Comparison of ENCODE assay signal across 12 cellular contexts in genomic region chr22:25898707-25899365, GRCh38.
DNase-seq lines count a peak whose midpoint lies in the region; ATAC-seq and TF ChIP-seq lines count a peak whose summit lies in the region.
"Had no signal": no experiment of that assay in that cellular context is flagged by ENCODE, and none has a peak within 500 bp of the region (broad histone marks: within the 10 kb centered on the region; RNA-seq: fewer than 3 reads in every experiment).

No MANE protein-coding gene starts in this region.

- no peaks in the 10 kb centered on the region for H3K4me1 ChIP-seq in foreskin keratinocyte

- H3K4me3 ChIP-seq in GM12864 (ENCODE audit: low read depth, low read length), result no peak overlapping the region

- TF ChIP-seq CTCF in GM12864 (IDR thresholded peaks at IDR 0.05; ENCODE audit: low read depth, low read length, missing control alignments) (peak; percentile 58), foreskin keratinocyte (conservative IDR thresholded peaks at IDR 0.05) (peak; percentile 39)

- H3K27me3 ChIP-seq in foreskin keratinocyte, result no peaks in the 10 kb centered on the region

- DNase-seq in ACHN (peak; percentile 19), GM12864 (ENCODE audit: low read depth) (no peak), NCI-H146 treated with DMSO at 0.1 percent for 48 hours (lab: John Stamatoyannopoulos, UW; ENCODE audit: unreplicated experiment) (peak; percentile 31), foreskin keratinocyte (no peak), NK-92 (lab: John Stamatoyannopoulos, UW; ENCODE audit: unreplicated experiment) (no peak), NCI-H2081 (lab: John Stamatoyannopoulos, UW) (no peak)
- DNase-seq in activated CD4-positive, alpha-beta T cell treated with anti-CD3 and anti-CD28 coated beads for 4 hours, result no peak
- DNase-seq: activated B cell treated with CpG ODN at 0.5 μM for 24 hours, left ventricle myocardium superior, NCI-H226, right cardiac atrium had no signal

- H3K27ac ChIP-seq in foreskin keratinocyte, result no peak overlapping the region

- ATAC-seq in foreskin keratinocyte (no peak), HG02885 (IDR thresholded peaks at IDR 0.05; ENCODE audit: poor library complexity, unreplicated experiment) (no peak)
- ATAC-seq: left ventricle myocardium superior, right cardiac atrium had no signal

- in situ Hi-C loops in ACHN (cut with HindIII; ENCODE audit: low pct_ligation_motif_present, low pct_unique_long_range_greater_than_20kb, low sequenced_read_pairs), result no loop called here

Comparison
In these comparisons a context has a peak if more than half of its experiments do, and no peak if none do; other contexts are left out.
1. DNase-seq: peak in ACHN (single experiment) and NCI-H146 treated with DMSO at 0.1 percent for 48 hours (single experiment); none in GM12864 (single experiment), foreskin keratinocyte (0 of 2), NK-92 (single experiment), NCI-H2081 (0 of 2) and activated CD4-positive, alpha-beta T cell treated with anti-CD3 and anti-CD28 coated beads for 4 hours (0 of 2).